31 cellular contexts compared by ENCODE assay signal in the genomic region with DNA sequence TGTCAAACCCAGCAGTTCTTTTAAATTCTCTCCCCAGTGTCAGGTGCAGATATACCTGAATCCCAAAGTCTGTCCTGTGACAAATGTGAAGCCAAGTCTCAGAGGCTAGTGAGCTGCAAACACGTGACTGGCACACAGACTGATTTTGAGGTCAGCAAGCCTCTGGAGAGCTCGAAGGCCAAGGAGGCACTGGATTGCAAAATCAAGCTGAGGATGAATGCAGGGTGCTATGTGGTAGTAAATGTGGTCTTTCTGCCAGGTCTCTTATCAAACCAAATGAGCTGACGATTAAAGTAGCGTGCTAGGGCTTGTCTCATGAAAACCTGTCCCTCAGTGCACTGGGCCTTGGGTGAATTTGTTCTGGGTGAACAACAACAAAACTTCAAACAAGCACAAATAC. TPM values are rescaled to one million over a fixed set of nuclear protein-coding genes. Genes with fewer than 3 reads are reported as not detected.
DNase-seq lines count a peak whose midpoint lies in the region; ATAC-seq and TF ChIP-seq lines count a peak whose summit lies in the region.
"Had no signal": no experiment of that assay in that cellular context is flagged by ENCODE, and none has a peak within 500 bp of the region (broad histone marks: within the 10 kb centered on the region; RNA-seq: fewer than 3 reads in every experiment).

No MANE protein-coding gene starts in this region.

- no peaks in the 10 kb centered on the region for H3K9me3 Mint-ChIP-seq in activated T-cell treated with anti-CD3 and anti-CD28 coated beads, Interleukin-2, amount 50 U/mL, for 24 hours
- H3K9me3 Mint-ChIP-seq in progenitor cell of endocrine pancreas (ENCODE audit: low read depth) = no peaks in the 10 kb centered on the region
- H3K9me3 Mint-ChIP-seq: activated naive CD4-positive, alpha-beta T cell treated with anti-CD3 and anti-CD28 coated beads, Interleukin-2, amount 10 ng/mL, durations not matched to agents 7 days and 5 days; HFFc6 had no signal

- H3K36me3 Mint-ChIP-seq in activated T-cell treated with anti-CD3 and anti-CD28 coated beads, Interleukin-2, amount 50 U/mL, for 24 hours (ENCODE audit: low read depth) = peaks cover 93% of the 10 kb centered on the region
- peaks cover 32% of the 10 kb centered on the region for H3K36me3 Mint-ChIP-seq in progenitor cell of endocrine pancreas (ENCODE audit: insufficient read depth)

- no peaks in the 10 kb centered on the region for H3K27me3 Mint-ChIP-seq in activated T-cell treated with anti-CD3 and anti-CD28 coated beads, Interleukin-2, amount 50 U/mL, for 24 hours
- no peaks in the 10 kb centered on the region for H3K27me3 Mint-ChIP-seq in progenitor cell of endocrine pancreas
- H3K27me3 Mint-ChIP-seq: activated naive CD4-positive, alpha-beta T cell treated with anti-CD3 and anti-CD28 coated beads, Interleukin-2, amount 10 ng/mL, durations not matched to agents 7 days and 5 days had no signal

- peaks cover 22% of the 10 kb centered on the region for H3K4me1 Mint-ChIP-seq in activated T-cell treated with anti-CD3 and anti-CD28 coated beads, Interleukin-2, amount 50 U/mL, for 24 hours (ENCODE audit: low read depth)
- H3K4me1 Mint-ChIP-seq in progenitor cell of endocrine pancreas (ENCODE audit: low read depth) = peaks cover 20% of the 10 kb centered on the region

- H3K4me3 ChIP-seq in esophagus (ENCODE audit: low read depth in 1 of 2, low read length in 2 of 2) = no peak overlapping the region
- H3K4me3 ChIP-seq: esophagus muscularis mucosa, gastroesophageal sphincter, GM23248, lung had no signal

- WGBS in esophagus, 2 donors = 52 to 61% methylated on average over 4 of the region's 4 CpGs

- H3K4me3 Mint-ChIP-seq in activated T-cell treated with anti-CD3 and anti-CD28 coated beads, Interleukin-2, amount 50 U/mL, for 24 hours = no peak overlapping the region
- no peak overlapping the region for H3K4me3 Mint-ChIP-seq in progenitor cell of endocrine pancreas (ENCODE audit: low read depth)
- H3K4me3 Mint-ChIP-seq: activated naive CD4-positive, alpha-beta T cell treated with anti-CD3 and anti-CD28 coated beads, Interleukin-2, amount 10 ng/mL, durations not matched to agents 7 days and 5 days; HFFc6 had no signal

- H3K9me3 ChIP-seq in esophagus (ENCODE audit: control insufficient read depth in 2 of 2, insufficient read depth in 1 of 2, low read depth in 1 of 2, low read length in 1 of 2) = no peaks in the 10 kb centered on the region
- H3K9me3 ChIP-seq: esophagus muscularis mucosa, gastroesophageal sphincter, neutrophil had no signal

- H3K27ac ChIP-seq in esophagus (ENCODE audit: low read depth in 2 of 2, low read length in 1 of 2) = peak overlapping the region; percentile 44 to 63
- H3K27ac ChIP-seq: esophagus muscularis mucosa, GM23248, neutrophil had no signal

- H3K27me3 ChIP-seq in esophagus (ENCODE audit: control insufficient read depth in 1 of 2, insufficient read depth in 2 of 2, low read length in 2 of 2) = no peaks in the 10 kb centered on the region
- H3K27me3 ChIP-seq: esophagus muscularis mucosa, gastroesophageal sphincter, neutrophil had no signal

- ATAC-seq in omental fat pad (ENCODE audit: low FRiP score) (peak; percentile 53), HG03521 (IDR thresholded peaks at IDR 0.05; ENCODE audit: unreplicated experiment) (no peak), GM18870 (IDR thresholded peaks at IDR 0.05; ENCODE audit: unreplicated experiment) (no peak)
- ATAC-seq: activated CD4-positive, CD25-positive, alpha-beta regulatory T cell treated with anti-CD3 and anti-CD28 coated beads, Interleukin-2, amount 50 U/mL, for 24 hours; gastroesophageal sphincter had no signal

- H3K27ac Mint-ChIP-seq in activated T-cell treated with anti-CD3 and anti-CD28 coated beads, Interleukin-2, amount 50 U/mL, for 24 hours = peak overlapping the region; percentile 45
- H3K27ac Mint-ChIP-seq in progenitor cell of endocrine pancreas = no peak overlapping the region
- H3K27ac Mint-ChIP-seq: activated naive CD4-positive, alpha-beta T cell treated with anti-CD3 and anti-CD28 coated beads, Interleukin-2, amount 10 ng/mL, durations not matched to agents 7 days and 5 days; HFFc6 had no signal

- peaks cover 0 to 8% of the 10 kb centered on the region in 2 donors for H3K4me1 ChIP-seq in esophagus (ENCODE audit: control insufficient read depth in 2 of 2, insufficient read depth in 2 of 2, low read length in 1 of 2)

- DNase-seq in activated T-cell treated with anti-CD3 and anti-CD28 coated beads, Interleukin-2, amount 50 U/mL, for 24 hours = no peak
- DNase-seq in activated T-cell treated with anti-CD3 and anti-CD28 coated beads for 4 hours (no peak), omental fat pad (ENCODE audit: low spot score) (no peak), nucleus accumbens (lab: John Stamatoyannopoulos, UW) (no peak), progenitor cell of endocrine pancreas (ENCODE audit: low spot score, unreplicated experiment) (no peak)
- DNase-seq: 8988T; activated naive CD4-positive, alpha-beta T cell treated with anti-CD3 and anti-CD28 coated beads, Interleukin-2, amount 10 ng/mL, durations not matched to agents 7 days and 5 days; activated T-cell treated with anti-CD3 and anti-CD28 coated beads, Interleukin-2, amount 50 U/mL, for 48 hours; effector CD4-positive, alpha-beta T cell; GM23248; HFFc6; islet precursor cell; Karpas-422; NCI-H1092; NCI-H1930; NCI-H226; NCI-H82; retina; SHP77; SW 1271 had no signal

- peaks cover 44 to 52% of the 10 kb centered on the region in 2 donors for H3K36me3 ChIP-seq in esophagus (ENCODE audit: control insufficient read depth in 2 of 2, insufficient read depth in 2 of 2, low read length in 1 of 2)

- TF ChIP-seq CTCF in omental fat pad (IDR thresholded peaks at IDR 0.05) (no peak), progenitor cell of endocrine pancreas (IDR thresholded peaks at IDR 0.05; ENCODE audit: unreplicated experiment) (no peak)

RNA-seq across cellular contexts. Expression of a gene that starts 20.6 kb away (rescaled TPM):
- polyA plus RNA-seq in esophagus = under 1 TPM; 0.22 to 0.25 TPM
- total RNA-seq in omental fat pad (1 to 10 TPM in 1 of 4 donors, under 1 TPM in 2, not detected in 1; 0.19 to 1.3 (median 0.65) TPM), progenitor cell of endocrine pancreas (1.00 and 1.1 TPM in 2 replicates)

RNA-seq across cellular contexts. Expression of a gene that starts 29.9 kb away (rescaled TPM):
- polyA plus RNA-seq in esophagus = 10 to 100 TPM; 10.5 to 14.5 TPM
- total RNA-seq in omental fat pad = not detected
- total RNA-seq in progenitor cell of endocrine pancreas = not detected in 2 replicates
- total RNA-seq: astrocyte, chondrocyte, esophagus muscularis mucosa, gastroesophageal sphincter, GM23248, HFFc6, OCI-LY7 had no signal
- polyA plus RNA-seq: GM23248 had no signal

RNA-seq across cellular contexts. Expression of a gene that starts 38.4 kb away (rescaled TPM):
- 1 to 10 TPM; 1.6 to 2.6 TPM for polyA plus RNA-seq in esophagus
- total RNA-seq in omental fat pad (100 to 1,000 TPM in 1 of 4 donors, 10 to 100 TPM in 3; 33.1 to 451 (median 75.9) TPM), progenitor cell of endocrine pancreas (not detected in 2 replicates)
- total RNA-seq: astrocyte, chondrocyte, GM23248, HFFc6, OCI-LY7 had no signal
- polyA plus RNA-seq: GM23248 had no signal

RNA-seq across cellular contexts. Expression of a gene that starts 46.2 kb away (rescaled TPM):
- 100 to 1,000 TPM in 1 of 2 donors, 10 to 100 TPM in 1; 48.5 to 110 TPM for polyA plus RNA-seq in esophagus
- total RNA-seq in omental fat pad (100 to 1,000 TPM in 1 of 4 donors, 10 to 100 TPM in 3; 26.8 to 129 (median 43.4) TPM), progenitor cell of endocrine pancreas (1.1 and 1.8 TPM in 2 replicates)

Comparison
In these comparisons a context has a peak if more than half of its experiments do, and no peak if none do; other contexts are left out.
1. RNA of a gene that starts 38.4 kb away (total RNA-seq): 33.1 to 451 TPM in omental fat pad; not detected in progenitor cell of endocrine pancreas; every median in the first group is over 10 times any median in the second.